In genomic region chr4:153790962-153791551, GRCh38 we compare ENCODE assay signal across 9 cellular contexts. TPM values are rescaled to one million over a fixed set of nuclear protein-coding genes. Genes with fewer than 3 reads are reported as not detected.
DNase-seq lines count a peak whose midpoint lies in the region; ATAC-seq, FAIRE-seq and TF ChIP-seq lines count a peak whose summit lies in the region.
"Had no signal": no experiment of that assay in that cellular context is flagged by ENCODE, and none has a peak within 500 bp of the region (broad histone marks: within the 10 kb centered on the region; RNA-seq: fewer than 3 reads in every experiment).

No MANE protein-coding gene starts in this region.

- in situ Hi-C loops in Panc1 (cut with HindIII; ENCODE audit: low pct_unique_long_range_greater_than_20kb, low sequenced_read_pairs), result no loop called here

- no peak overlapping the region for H3K4me3 ChIP-seq in CD4-positive, alpha-beta memory T cell (ENCODE audit: low read length in 2 of 2)
- H3K4me3 ChIP-seq in Panc1 (ENCODE audit: low read depth in 2 of 2, low read length in 2 of 2) (peak overlapping the region; percentile 19 to 21; a peak in 3 of 4 replicates), esophagus muscularis mucosa (peak overlapping the region; percentile 42 to 48 (median 45))

- intact Hi-C loops in CD4-positive, alpha-beta memory T cell (cut with micrococcal nuclease), result no loop called here
- intact Hi-C loops in Panc1 (cut with micrococcal nuclease; ENCODE audit: unreplicated experiment) (loop anchor here (10.0 kb wide), 1 partner anchor 224 kb away; no protein-coding TSS in a partner anchor), esophagus muscularis mucosa (cut with DNase I) (loop anchor here (5.0 kb wide), 1 partner anchor 521 kb away; no protein-coding TSS in a partner anchor)

- no peaks in the 10 kb centered on the region for H3K36me3 ChIP-seq in CD4-positive, alpha-beta memory T cell (ENCODE audit: insufficient read depth, low read length)
- H3K36me3 ChIP-seq in Panc1 (ENCODE audit: control insufficient read depth, insufficient read depth, low read length) (no peaks in the 10 kb centered on the region; the same call in 1 of the 2 replicates), esophagus muscularis mucosa (no peaks in the 10 kb centered on the region)

- POLR2A ChIA-PET in CD4-positive, alpha-beta memory T cell (lab: Charles Lee; ENCODE audit: partially characterized antibody), result no interaction called here
- POLR2A ChIA-PET in Panc1 (lab: Charles Lee), result interaction anchor here (0.6 kb wide), 1 partner anchor 117 kb away, joined by 3 read pairs; no protein-coding TSS in a partner anchor

- no peaks in the 10 kb centered on the region for H3K36me3 Mint-ChIP-seq in CD4-positive, alpha-beta memory T cell
- H3K36me3 Mint-ChIP-seq in osteocyte (ENCODE audit: unreplicated experiment), result peaks cover 4% of the 10 kb centered on the region

- peak overlapping the region in 1 of 7 donors; percentile 16 for H3K27ac Mint-ChIP-seq in CD4-positive, alpha-beta memory T cell
- H3K27ac Mint-ChIP-seq in osteocyte (ENCODE audit: unreplicated experiment), result no peak overlapping the region

- DNase-seq in CD4-positive, alpha-beta memory T cell, result no peak
- DNase-seq in Panc1 (ENCODE audit: low read depth, low spot score) (no peak), esophagus muscularis mucosa (ENCODE audit: extremely low spot score) (no peak), osteocyte (ENCODE audit: extremely low spot score, unreplicated experiment) (no peak), NCI-H187 (lab: John Stamatoyannopoulos, UW) (no peak), D721Med (ENCODE audit: insufficient read length, low spot score) (no peak)

- no TSS peak for BruUV-seq in Panc1 (replicated peaks; lab: Mats Ljungman, UMichigan)

- no peak for TF ChIP-seq POLR2A in esophagus muscularis mucosa (IDR thresholded peaks at IDR 0.05; ENCODE audit: low read depth)

- no peak for TF ChIP-seq EP300 in esophagus muscularis mucosa (IDR thresholded peaks at IDR 0.05)

- H3K4me1 ChIP-seq in CD4-positive, alpha-beta memory T cell (ENCODE audit: insufficient read depth, low read length), result peaks cover 36% of the 10 kb centered on the region
- H3K4me1 ChIP-seq in Panc1 (ENCODE audit: control insufficient read depth, insufficient read depth, low read length) (no peaks in the 10 kb centered on the region), esophagus muscularis mucosa (peaks cover 25 to 51% (median 45%) of the 10 kb centered on the region in 4 donors)

- no peak overlapping the region for H3K27ac ChIP-seq in CD4-positive, alpha-beta memory T cell (ENCODE audit: low read depth, low read length)
- H3K27ac ChIP-seq in Panc1 (ENCODE audit: low read length), result no peak overlapping the region
- peak overlapping the region in 3 of 4 donors; percentile 15 to 48 (median 40) for H3K27ac ChIP-seq in esophagus muscularis mucosa (replicated peaks in 1 of 4)

- WGBS in esophagus muscularis mucosa, result 28% methylated on average over 5 of the region's 51 CpGs

- no peak for FAIRE-seq in D721Med (lab: Jason Lieb, UNC)

- CTCF ChIA-PET in CD4-positive, alpha-beta memory T cell (lab: Charles Lee; ENCODE audit: partially characterized antibody), result no interaction called here
- CTCF ChIA-PET in Panc1 (lab: Charles Lee), result interaction anchor here (0.7 kb wide), 2 partner anchors 11 to 1221 kb away, joined by 3 to 8 read pairs; no protein-coding TSS in a partner anchor

- H3K9me3 Mint-ChIP-seq in CD4-positive, alpha-beta memory T cell, result no peaks in the 10 kb centered on the region
- no peaks in the 10 kb centered on the region for H3K9me3 Mint-ChIP-seq in osteocyte (ENCODE audit: unreplicated experiment)

- TF ChIP-seq CTCF in Panc1 (IDR thresholded peaks at IDR 0.05), result peak; percentile 14; the same call in 1 of the 2 replicates
- peak in 1 of 3 experiments; percentile 41 for TF ChIP-seq CTCF in esophagus muscularis mucosa (IDR thresholded peaks at IDR 0.05)
- peak; percentile 32 for TF ChIP-seq CTCF in osteocyte (IDR thresholded peaks at IDR 0.05)
- TF ChIP-seq CTCF in D721Med (IDR thresholded peaks at IDR 0.05; ENCODE audit: insufficient read depth, missing control alignments), result no peak

- no peaks in the 10 kb centered on the region for H3K9me3 ChIP-seq in CD4-positive, alpha-beta memory T cell (ENCODE audit: control insufficient read depth in 1 of 2, low read length in 2 of 2)
- H3K9me3 ChIP-seq in Panc1 (ENCODE audit: control insufficient read depth, insufficient read depth, low read depth, low read length), result no peaks in the 10 kb centered on the region
- no peaks in the 10 kb centered on the region for H3K9me3 ChIP-seq in esophagus muscularis mucosa

- ATAC-seq in Panc1 (peak; percentile 73), HG02623 (IDR thresholded peaks at IDR 0.05; ENCODE audit: unreplicated experiment) (no peak), GM21381 (IDR thresholded peaks at IDR 0.05; ENCODE audit: unreplicated experiment) (no peak)

- peaks cover 18 to 45% (median 34%) of the 10 kb centered on the region in 4 donors for H3K4me1 Mint-ChIP-seq in CD4-positive, alpha-beta memory T cell
- H3K4me1 Mint-ChIP-seq in osteocyte (ENCODE audit: unreplicated experiment), result peaks cover 43% of the 10 kb centered on the region

- peaks cover 63 to 71% of the 10 kb centered on the region in 2 donors for H3K27me3 Mint-ChIP-seq in CD4-positive, alpha-beta memory T cell
- peaks cover 86% of the 10 kb centered on the region for H3K27me3 Mint-ChIP-seq in osteocyte (ENCODE audit: unreplicated experiment)

- peak overlapping the region; percentile 57 to 83 (median 74) for H3K4me3 Mint-ChIP-seq in CD4-positive, alpha-beta memory T cell
- no peak overlapping the region for H3K4me3 Mint-ChIP-seq in osteocyte (ENCODE audit: unreplicated experiment)

- H3K27me3 ChIP-seq in CD4-positive, alpha-beta memory T cell (ENCODE audit: insufficient read depth, low read length), result peaks cover 43% of the 10 kb centered on the region
- H3K27me3 ChIP-seq in Panc1 (ENCODE audit: control insufficient read depth, insufficient read depth, low read length) (peaks cover 15% of the 10 kb centered on the region), esophagus muscularis mucosa (peaks cover 0 to 67% (median 46%) of the 10 kb centered on the region in 4 donors)

RNA-seq across cellular contexts. Expression of gene SFRP2, which starts 2.2 kb away (rescaled TPM):
- not detected for total RNA-seq in CD4-positive, alpha-beta memory T cell
- polyA plus RNA-seq in CD4-positive, alpha-beta memory T cell, result not detected
- total RNA-seq in Panc1 (2021; ENCODE audit: unreplicated experiment), result 0.26 TPM
- not detected for polyA plus RNA-seq in Panc1 (2012; ENCODE audit: insufficient read length)
- total RNA-seq in esophagus muscularis mucosa, result 10 to 100 TPM; 22.7 to 38.2 (median 23.6) TPM
- total RNA-seq in osteocyte, result 87.7 and 102 TPM in 2 replicates

RNA-seq across cellular contexts. Expression of gene RNF175, which starts 31.2 kb away (rescaled TPM):
- under 1 TPM; 0.67 TPM for total RNA-seq in CD4-positive, alpha-beta memory T cell
- polyA plus RNA-seq in CD4-positive, alpha-beta memory T cell, result under 1 TPM; 0.24 to 0.59 TPM
- total RNA-seq in Panc1 (2021; ENCODE audit: unreplicated experiment), result not detected
- polyA plus RNA-seq in Panc1 (2012; ENCODE audit: insufficient read length), result not detected
- total RNA-seq in esophagus muscularis mucosa, result 1 to 10 TPM in 1 of 4 donors, under 1 TPM in 2, not detected in 1; 0.19 to 1.4 (median 0.50) TPM
- 0.32 TPM in 1 of 2 replicates, not detected in the other for total RNA-seq in osteocyte
- total RNA-seq: subcutaneous adipose tissue had no signal

Comparison
In these comparisons a context has a peak if more than half of its experiments do, and no peak if none do; other contexts are left out.
1. H3K27ac ChIP-seq: peak in esophagus muscularis mucosa (3 of 4); none in CD4-positive, alpha-beta memory T cell (single experiment) and Panc1 (single experiment).
2. H3K4me3 ChIP-seq: peak in Panc1 (2 of 2) and esophagus muscularis mucosa (4 of 4); none in CD4-positive, alpha-beta memory T cell (0 of 2).
3. RNA of gene SFRP2, which starts 2.2 kb away (total RNA-seq): 87.7 to 102 TPM in osteocyte and 22.7 to 38.2 TPM in esophagus muscularis mucosa; 0.26 TPM in Panc1 (single experiment) and not detected in CD4-positive, alpha-beta memory T cell; every median in the first group is over 10 times any median in the second.